ENCODE assay signal across 1 cellular context in genomic region chr1:63523738-63524137, GRCh38.
TF ChIP-seq lines count a peak whose summit lies in the region.

No MANE protein-coding gene starts in this region.

TF ChIP-seq in HEK293, 187 proteins besides CTCF, POLR2A, EP300 and RAD21 (continued from another document):
- TF ChIP-seq ZNF521 (tag by site-specific recombination; IDR thresholded peaks at IDR 0.05): no peak
- no peak for TF ChIP-seq ZNF311 (tag by site-specific recombination; IDR thresholded peaks at IDR 0.05; ENCODE audit: borderline replicate concordance)
- TF ChIP-seq ZNF514 (tag by site-specific recombination; IDR thresholded peaks at IDR 0.05): no peak
- TF ChIP-seq ZNF223 (tag by site-specific recombination; IDR thresholded peaks at IDR 0.05): no peak
- TF ChIP-seq SP3 (tag by site-specific recombination; IDR thresholded peaks at IDR 0.05): no peak
- peak; percentile 22; the same call in 1 of the 2 replicates for TF ChIP-seq ZSCAN30 (tag by site-specific recombination; IDR thresholded peaks at IDR 0.05)
- no peak for TF ChIP-seq HOXA7 (CRISPR knock-in tag; IDR thresholded peaks at IDR 0.05; ENCODE audit: borderline replicate concordance)
- no peak for TF ChIP-seq KLF17 (tag by site-specific recombination; IDR thresholded peaks at IDR 0.05)
- no peak for TF ChIP-seq ZNF510 (tag by site-specific recombination; IDR thresholded peaks at IDR 0.05; ENCODE audit: insufficient replicate concordance)
- no peak for TF ChIP-seq ZBTB11 (tag by site-specific recombination; conservative IDR thresholded peaks at IDR 0.05; ENCODE audit: low read depth)
- no peak for TF ChIP-seq ZNF433 (tag by site-specific recombination; IDR thresholded peaks at IDR 0.05; ENCODE audit: low read depth)
- TF ChIP-seq YY2 (tag by site-specific recombination; IDR thresholded peaks at IDR 0.05): no peak
- no peak for TF ChIP-seq SCRT2 (tag by site-specific recombination; IDR thresholded peaks at IDR 0.05)
- TF ChIP-seq ZNF266 (tag by site-specific recombination; IDR thresholded peaks at IDR 0.05; ENCODE audit: low read depth): no peak
- no peak for TF ChIP-seq SP7 (tag by site-specific recombination; IDR thresholded peaks at IDR 0.05)
- no peak for TF ChIP-seq ZNF580 (tag by site-specific recombination; IDR thresholded peaks at IDR 0.05)
- TF ChIP-seq ZNF248 (tag by site-specific recombination; IDR thresholded peaks at IDR 0.05): no peak
- TF ChIP-seq ZNF518A (tag by site-specific recombination; conservative IDR thresholded peaks at IDR 0.05; ENCODE audit: low read depth): no peak
- TF ChIP-seq PRDM4 (tag by site-specific recombination; IDR thresholded peaks at IDR 0.05): no peak
- no peak for TF ChIP-seq ZNF555 (tag by site-specific recombination; conservative IDR thresholded peaks at IDR 0.05)
- no peak for TF ChIP-seq SCRT1 (tag by site-specific recombination; IDR thresholded peaks at IDR 0.05; ENCODE audit: borderline replicate concordance)
TF ChIP-seq in HEK293: peak in this region for 6.
